Comparison of ENCODE assay signal across 34 cellular contexts in the genomic region with DNA sequence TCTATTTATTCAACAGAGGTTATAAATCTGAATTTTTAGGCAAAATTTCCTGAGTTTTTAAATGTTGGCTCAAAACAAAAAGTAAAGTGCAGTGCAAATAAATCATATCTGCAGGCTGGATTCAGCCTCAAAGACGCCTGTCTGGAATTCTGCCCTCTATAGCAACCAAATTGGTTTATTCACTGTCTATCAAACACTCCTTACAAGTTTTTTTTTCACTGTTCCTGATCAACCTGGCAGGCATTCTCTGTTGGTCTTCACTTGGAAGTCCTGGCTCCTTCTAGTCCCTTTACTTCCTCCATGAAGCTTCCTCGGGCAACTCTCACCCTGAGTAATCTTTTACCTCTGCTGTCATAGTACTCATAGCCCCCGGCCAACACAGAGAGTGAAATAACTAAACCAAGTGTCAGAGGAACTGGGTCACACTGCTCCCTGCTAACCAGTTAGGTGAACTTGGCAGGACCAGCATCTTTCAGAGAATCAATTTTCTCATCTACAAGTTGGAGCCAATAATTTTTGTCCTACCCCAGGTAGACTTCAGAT.
"Had no signal": no experiment of that assay in that cellular context is flagged by ENCODE, and none has a peak within 500 bp of the region (broad histone marks: within the 10 kb centered on the region; RNA-seq: fewer than 3 reads in every experiment).

No MANE protein-coding gene starts in this region.

- H3K36me3 Mint-ChIP-seq: activated CD4-positive, alpha-beta memory T cell treated with anti-CD3 and anti-CD28 coated beads for 36 hours; activated naive CD4-positive, alpha-beta T cell treated with anti-CD3 and anti-CD28 coated beads, Interleukin-2, amount 10 ng/mL, durations not matched to agents 7 days and 5 days; memory B cell; natural killer cell; neural progenitor cell; stimulated activated naive B cell treated with anti-CD40 and anti-IgM and Interleukin-4, amounts not matched to agents 10 μg/mL and 1 μg/mL and 100 μg/mL, for 72 hours had no signal

- DNase-seq: activated CD4-positive, alpha-beta memory T cell treated with anti-CD3 and anti-CD28 coated beads for 36 hours; activated CD4-positive, alpha-beta T cell treated with anti-CD3 and anti-CD28 coated beads for 48 hours; activated CD8-positive, alpha-beta memory T cell treated with anti-CD3 and anti-CD28 coated beads, Interleukin-2, amount 50 U/mL, for 4 hours; activated gamma-delta T cell; activated naive CD4-positive, alpha-beta T cell treated with anti-CD3 and anti-CD28 coated beads, Interleukin-2, amount 10 ng/mL, durations not matched to agents 7 days and 5 days; activated naive CD8-positive, alpha-beta T cell treated with anti-CD3 and anti-CD28 coated beads, Interleukin-2, amount 50 U/mL, for 24 hours; activated T-cell treated with anti-CD3 and anti-CD28 coated beads, Interleukin-2, amount 50 U/mL, for 24 hours; amygdala; endodermal cell; esophagus squamous epithelium; glutamatergic neuron; left cardiac atrium; natural killer cell; occipital lobe; psoas muscle; stimulated activated CD4-positive, alpha-beta T cell treated with anti-CD3 and anti-CD28 coated beads, Interleukin-1b, Interleukin-23, amount 100 ng/mL, for 48 hours; stimulated activated CD4-positive, alpha-beta T cell treated with anti-CD3 and anti-CD28 coated beads, Interleukin-4, amount 100 ng/mL, for 4 hours; stimulated activated CD8-positive, alpha-beta memory T cell treated with anti-CD3 and anti-CD28 coated beads, Interleukin-4, amount 100 ng/mL, for 48 hours; stimulated activated naive B cell treated with anti-CD40 and anti-IgM and Interleukin-4, amounts not matched to agents 10 μg/mL and 1 μg/mL and 100 μg/mL, for 72 hours; stomach; T-helper 9 cell; thyroid gland; WERI-Rb-1 had no signal

- H3K4me1 Mint-ChIP-seq: central memory CD8-positive, alpha-beta T cell; endodermal cell; memory B cell; stimulated activated naive B cell treated with anti-CD40 and anti-IgM and Interleukin-4, amounts not matched to agents 10 μg/mL and 1 μg/mL and 100 μg/mL, for 72 hours had no signal

- H3K4me2 ChIP-seq: neural progenitor cell, smooth muscle cell had no signal

- H3K4me1 ChIP-seq: esophagus squamous epithelium, parathyroid adenoma, right atrium auricular region, stomach had no signal

- H3K27me3 ChIP-seq: neural progenitor cell, right atrium auricular region, stomach, thyroid gland had no signal

- FAIRE-seq: frontal cortex, islet of Langerhans had no signal

- H3K4me3 Mint-ChIP-seq: activated CD4-positive, alpha-beta memory T cell treated with anti-CD3 and anti-CD28 coated beads for 36 hours; activated naive CD4-positive, alpha-beta T cell treated with anti-CD3 and anti-CD28 coated beads, Interleukin-2, amount 10 ng/mL, durations not matched to agents 7 days and 5 days; activated naive CD8-positive, alpha-beta T cell treated with anti-CD3 and anti-CD28 coated beads, Interleukin-2, amount 50 U/mL, for 24 hours; activated T-cell treated with anti-CD3 and anti-CD28 coated beads, Interleukin-2, amount 50 U/mL, for 24 hours; central memory CD8-positive, alpha-beta T cell; dendritic cell treated with granulocyte-macrophage colony-stimulating factor and Interleukin-4, amounts not matched to agents 40 ng/mL and 50 ng/mL, for 4 days; endodermal cell; memory B cell; natural killer cell; neural progenitor cell; stimulated activated naive B cell treated with anti-CD40 and anti-IgM and Interleukin-4, amounts not matched to agents 10 μg/mL and 1 μg/mL and 100 μg/mL, for 72 hours; T-helper 1 cell treated with Interleukin-12 subunit alpha and Interleukin-12 subunit beta and Interleukin-4 antibody, amounts not matched to agents 30 μg/mL and 1 μg/mL, for 36 hours had no signal

- ATAC-seq: activated CD4-positive, CD25-positive, alpha-beta regulatory T cell treated with anti-CD3 and anti-CD28 coated beads, Interleukin-2, amount 50 U/mL, for 24 hours; activated naive CD8-positive, alpha-beta T cell treated with anti-CD3 and anti-CD28 coated beads, Interleukin-2, amount 50 U/mL, for 24 hours; left cardiac atrium; natural killer cell; psoas muscle; stimulated activated naive B cell treated with anti-CD40 and anti-IgM and Interleukin-4, amounts not matched to agents 10 μg/mL and 1 μg/mL and 100 μg/mL, for 72 hours had no signal

- H3K9ac ChIP-seq: neural progenitor cell, parathyroid adenoma had no signal

- H3K79me2 ChIP-seq: parathyroid adenoma had no signal

- H2AFZ ChIP-seq: parathyroid adenoma had no signal

- H3K9me3 ChIP-seq: esophagus squamous epithelium, psoas muscle, right atrium auricular region, stomach, thyroid gland had no signal

- H3K27ac Mint-ChIP-seq: activated CD4-positive, alpha-beta memory T cell treated with anti-CD3 and anti-CD28 coated beads for 36 hours; activated naive CD4-positive, alpha-beta T cell treated with anti-CD3 and anti-CD28 coated beads, Interleukin-2, amount 10 ng/mL, durations not matched to agents 7 days and 5 days; activated naive CD8-positive, alpha-beta T cell treated with anti-CD3 and anti-CD28 coated beads, Interleukin-2, amount 50 U/mL, for 24 hours; activated T-cell treated with anti-CD3 and anti-CD28 coated beads, Interleukin-2, amount 50 U/mL, for 24 hours; dendritic cell treated with granulocyte-macrophage colony-stimulating factor and Interleukin-4, amounts not matched to agents 40 ng/mL and 50 ng/mL, for 4 days; endodermal cell; memory B cell; natural killer cell; neural progenitor cell; stimulated activated naive B cell treated with anti-CD40 and anti-IgM and Interleukin-4, amounts not matched to agents 10 μg/mL and 1 μg/mL and 100 μg/mL, for 72 hours; T-helper 1 cell treated with Interleukin-12 subunit alpha and Interleukin-12 subunit beta and Interleukin-4 antibody, amounts not matched to agents 30 μg/mL and 1 μg/mL, for 36 hours had no signal

- H3K9me3 Mint-ChIP-seq: activated CD4-positive, alpha-beta memory T cell treated with anti-CD3 and anti-CD28 coated beads for 36 hours; activated naive CD4-positive, alpha-beta T cell treated with anti-CD3 and anti-CD28 coated beads, Interleukin-2, amount 10 ng/mL, durations not matched to agents 7 days and 5 days; activated naive CD8-positive, alpha-beta T cell treated with anti-CD3 and anti-CD28 coated beads, Interleukin-2, amount 50 U/mL, for 24 hours; activated T-cell treated with anti-CD3 and anti-CD28 coated beads, Interleukin-2, amount 50 U/mL, for 24 hours; central memory CD8-positive, alpha-beta T cell; dendritic cell treated with granulocyte-macrophage colony-stimulating factor and Interleukin-4, amounts not matched to agents 40 ng/mL and 50 ng/mL, for 4 days; endodermal cell; memory B cell; natural killer cell; neural progenitor cell; stimulated activated naive B cell treated with anti-CD40 and anti-IgM and Interleukin-4, amounts not matched to agents 10 μg/mL and 1 μg/mL and 100 μg/mL, for 72 hours; T-helper 1 cell treated with Interleukin-12 subunit alpha and Interleukin-12 subunit beta and Interleukin-4 antibody, amounts not matched to agents 30 μg/mL and 1 μg/mL, for 36 hours had no signal

- H3K4me3 ChIP-seq: esophagus squamous epithelium, neural progenitor cell, psoas muscle, right atrium auricular region, smooth muscle cell, stomach, thyroid gland had no signal

- H3K27ac ChIP-seq: esophagus squamous epithelium, neural progenitor cell, parathyroid adenoma, psoas muscle, right atrium auricular region, stomach, thyroid gland, WERI-Rb-1 had no signal

- H3K36me3 ChIP-seq: esophagus squamous epithelium, neural progenitor cell, right atrium auricular region, stomach, thyroid gland, WERI-Rb-1 had no signal
